ENCODE assay signal across 12 cellular contexts in genomic region chr11:117618956-117619355, GRCh38.
DNase-seq lines count a peak whose midpoint lies in the region; ATAC-seq lines count a peak whose summit lies in the region.
"Had no signal": no experiment of that assay in that cellular context is flagged by ENCODE, and none has a peak within 500 bp of the region (broad histone marks: within the 10 kb centered on the region; RNA-seq: fewer than 3 reads in every experiment).

No MANE protein-coding gene starts in this region.

- DNase-seq in NCI-H1417 (lab: John Stamatoyannopoulos, UW) (peak; percentile 24 to 64 (median 52)), NCI-H1417 treated with DMSO at 0.1 percent for 48 hours (lab: John Stamatoyannopoulos, UW) (no peak), NCI-H2196 (lab: John Stamatoyannopoulos, UW; ENCODE audit: unreplicated experiment) (peak; percentile 56), dermis blood vessel endothelial cell (peak; percentile 5), posterior vena cava (ENCODE audit: low spot score) (peak; percentile 43), GM03348 (ENCODE audit: low spot score) (no peak)
- no peak for DNase-seq in activated CD4-positive, CD25-positive, alpha-beta regulatory T cell treated with anti-CD3 and anti-CD28 coated beads, Interleukin-2, amount 50 U/mL, for 72 hours
- DNase-seq: 8988T; effector CD4-positive, alpha-beta T cell; NCI-H226; T-helper 2 cell had no signal

- intact Hi-C loops in posterior vena cava (cut with DNase I): no loop called here

- ATAC-seq in GM19395 (IDR thresholded peaks at IDR 0.05; ENCODE audit: unreplicated experiment): no peak

Comparison
In these comparisons a context has a peak if more than half of its experiments do, and no peak if none do; other contexts are left out.
1. DNase-seq: peak in NCI-H1417 (3 of 3), NCI-H2196 (single experiment), dermis blood vessel endothelial cell (single experiment) and posterior vena cava (single experiment); none in NCI-H1417 treated with DMSO at 0.1 percent for 48 hours (single experiment), GM03348 (single experiment) and activated CD4-positive, CD25-positive, alpha-beta regulatory T cell treated with anti-CD3 and anti-CD28 coated beads, Interleukin-2, amount 50 U/mL, for 72 hours (single experiment).